13 cellular contexts compared by ENCODE assay signal in genomic region chr22:41240377-41241132, GRCh38. TPM values are rescaled to one million over a fixed set of nuclear protein-coding genes. Genes with fewer than 3 reads are reported as not detected.
DNase-seq lines count a peak whose midpoint lies in the region; ATAC-seq, FAIRE-seq and TF ChIP-seq lines count a peak whose summit lies in the region.
"Had no signal": no experiment of that assay in that cellular context is flagged by ENCODE, and none has a peak within 500 bp of the region (broad histone marks: within the 10 kb centered on the region; RNA-seq: fewer than 3 reads in every experiment).

CHADL (minus strand) TSS chr22:41240931; CDS start chr22:41240881, 50 bp downstream.

- peak within 1 kb of the TSS in 1 of 2 experiments; percentile 50; a peak in 1 of 5 replicates for H3K4me3 Mint-ChIP-seq in H9
- H3K4me3 Mint-ChIP-seq in effector memory CD8-positive, alpha-beta T cell: peak within 1 kb of the TSS in 1 of 2 donors; percentile 67
- no peak within 1 kb of the TSS for H3K4me3 Mint-ChIP-seq in nephron progenitor cell
- H3K4me3 Mint-ChIP-seq in mesothelial cell of epicardium: no peak within 1 kb of the TSS
- H3K4me3 Mint-ChIP-seq: activated CD4-positive, alpha-beta memory T cell treated with anti-CD3 and anti-CD28 coated beads, Interleukin-2, amount 10 ng/mL, durations not matched to agents 7 days and 5 days had no signal

- H2BK20ac ChIP-seq in H9 (ENCODE audit: low read depth, low read length, poor library complexity, severe bottlenecking): no peak within 1 kb of the TSS

- no peak for TF ChIP-seq CTCF in A549 (IDR thresholded peaks at IDR 0.05)
- no peak for TF ChIP-seq CTCF in H9 (conservative IDR thresholded peaks at IDR 0.05)
- no peak for TF ChIP-seq CTCF in nephron progenitor cell (IDR thresholded peaks at IDR 0.05)
- TF ChIP-seq CTCF in mesothelial cell of epicardium (IDR thresholded peaks at IDR 0.05; ENCODE audit: unreplicated experiment): no peak

- FAIRE-seq in A549 (lab: Jason Lieb, UNC): no peak

- H3K14ac ChIP-seq in H9 (ENCODE audit: insufficient read depth, low read length): no peak within 1 kb of the TSS; the same call in 1 of the 2 replicates

- H2AFZ ChIP-seq in H9 (ENCODE audit: low read length): no peak within 1 kb of the TSS

- WGBS in A549 (ENCODE audit: missing lambda C conversion rate): 57% methylated on average over 4 of the region's 24 CpGs
- no CpG with 5 or more reads among the region's 24 CpGs for WGBS in H9 (ENCODE audit: extremely low coverage, insufficient read length, low lambda C conversion rate)

- H3K18ac ChIP-seq in H9 (ENCODE audit: insufficient read length, low read depth, low read length): no peak within 1 kb of the TSS

- H2BK15ac ChIP-seq in H9 (ENCODE audit: low read depth, low read length): no peak within 1 kb of the TSS

- peaks cover 5% of the 10 kb centered on the region for H3K27me3 Mint-ChIP-seq in H9 (ENCODE audit: low read depth)
- H3K27me3 Mint-ChIP-seq in effector memory CD8-positive, alpha-beta T cell: no peaks in the 10 kb centered on the region
- H3K27me3 Mint-ChIP-seq in nephron progenitor cell (ENCODE audit: low read depth, poor library complexity): peaks cover 17% of the 10 kb centered on the region
- H3K27me3 Mint-ChIP-seq in mesothelial cell of epicardium (ENCODE audit: low read depth): no peaks in the 10 kb centered on the region
- H3K27me3 Mint-ChIP-seq: CD4-positive, CD25-positive, alpha-beta regulatory T cell had no signal

- H3K56ac ChIP-seq in H9 (ENCODE audit: insufficient read length, low read depth, low read length): no peak within 1 kb of the TSS

- no peak within 1 kb of the TSS for H2BK5ac ChIP-seq in H9 (ENCODE audit: insufficient read length, low read length)

- TF ChIP-seq RAD21 in A549 (conservative IDR thresholded peaks at IDR 0.05 in 1 of 2, IDR thresholded peaks at IDR 0.05 in 1 of 2): no peak

- no peaks in the 10 kb centered on the region for H3K79me1 ChIP-seq in H9 (ENCODE audit: insufficient read depth, low read depth, low read length, poor library complexity, severe bottlenecking)

- no peak within 1 kb of the TSS for H3K4ac ChIP-seq in H9 (ENCODE audit: low read depth, low read length)

- H3K9me3 Mint-ChIP-seq in H9 (no peaks in the 10 kb centered on the region), nephron progenitor cell (no peaks in the 10 kb centered on the region), mesothelial cell of epicardium (no peaks in the 10 kb centered on the region)
- H3K9me3 Mint-ChIP-seq in effector memory CD8-positive, alpha-beta T cell: no peaks in the 10 kb centered on the region
- H3K9me3 Mint-ChIP-seq: activated CD4-positive, alpha-beta memory T cell treated with anti-CD3 and anti-CD28 coated beads, Interleukin-2, amount 10 ng/mL, durations not matched to agents 7 days and 5 days; CD4-positive, CD25-positive, alpha-beta regulatory T cell; immature natural killer cell had no signal

- H2BK12ac ChIP-seq in H9 (ENCODE audit: insufficient read length, low read depth, low read length): no peak within 1 kb of the TSS

- no peaks in the 10 kb centered on the region for H3K79me2 ChIP-seq in H9 (ENCODE audit: insufficient read depth, low read length)

- H3K9me3 ChIP-seq in A549 (no peaks in the 10 kb centered on the region), H9 (ENCODE audit: control insufficient read depth, low read depth, low read length) (no peaks in the 10 kb centered on the region)
- H3K9me3 ChIP-seq: adrenal gland had no signal

- H3K4me2 ChIP-seq in A549 (no peak within 1 kb of the TSS), H9 (ENCODE audit: insufficient read depth, insufficient read length, low read length) (no peak within 1 kb of the TSS)

- DNase-seq in A549 (ENCODE audit: low read depth in 1 of 2, low spot score in 1 of 2) (no peak), H9 (peak; percentile 62), nephron progenitor cell (peak; percentile 24), NCI-H748 (lab: John Stamatoyannopoulos, UW; ENCODE audit: unreplicated experiment) (no peak), mesothelial cell of epicardium (ENCODE audit: low spot score in 2 of 2, unreplicated experiment in 2 of 2) (no peak), Kasumi-1 (lab: John Stamatoyannopoulos, UW) (no peak), 8988T (no peak)
- DNase-seq in effector memory CD8-positive, alpha-beta T cell: no peak
- DNase-seq: activated CD4-positive, alpha-beta memory T cell treated with anti-CD3 and anti-CD28 coated beads, Interleukin-2, amount 10 ng/mL, durations not matched to agents 7 days and 5 days; CD4-positive, CD25-positive, alpha-beta regulatory T cell; immature natural killer cell; KG1 had no signal

- H3K4me1 Mint-ChIP-seq in H9 (peaks cover 13 to 14% of the 10 kb centered on the region in 2 experiments), nephron progenitor cell (peaks cover 11% of the 10 kb centered on the region), mesothelial cell of epicardium (peaks cover 12% of the 10 kb centered on the region)
- peaks cover 4 to 7% of the 10 kb centered on the region in 2 donors for H3K4me1 Mint-ChIP-seq in effector memory CD8-positive, alpha-beta T cell (ENCODE audit: low read depth in 2 of 2)

- H3K4me1 ChIP-seq in A549: no peaks in the 10 kb centered on the region
- no peaks in the 10 kb centered on the region for H3K4me1 ChIP-seq in H9 (ENCODE audit: insufficient read depth, low read length)

- H3K27ac ChIP-seq in A549 (no peak within 1 kb of the TSS), H9 (ENCODE audit: insufficient read length, low read depth, low read length) (no peak within 1 kb of the TSS)

- no peak within 1 kb of the TSS for H3K4me3 ChIP-seq in A549
- H3K4me3 ChIP-seq: adrenal gland had no signal

- H2BK120ac ChIP-seq in H9 (ENCODE audit: low read depth, low read length, poor library complexity, severe bottlenecking): no peak within 1 kb of the TSS

- H3K27ac Mint-ChIP-seq in H9 (peak within 1 kb of the TSS in 1 of 3 experiments; percentile 61; a peak in 1 of 7 replicates), nephron progenitor cell (peak within 1 kb of the TSS; percentile 64), mesothelial cell of epicardium (no peak within 1 kb of the TSS)
- peak within 1 kb of the TSS; percentile 55 to 80 for H3K27ac Mint-ChIP-seq in effector memory CD8-positive, alpha-beta T cell
- H3K27ac Mint-ChIP-seq: activated CD4-positive, alpha-beta memory T cell treated with anti-CD3 and anti-CD28 coated beads, Interleukin-2, amount 10 ng/mL, durations not matched to agents 7 days and 5 days; immature natural killer cell had no signal

- H3K36me3 Mint-ChIP-seq in H9 (ENCODE audit: insufficient read depth in 1 of 3, low read depth in 3 of 3) (peaks cover 0 to 9% (median 7%) of the 10 kb centered on the region in 3 experiments; a peak in 4 of 7 replicates), nephron progenitor cell (ENCODE audit: low read depth) (peaks cover 3% of the 10 kb centered on the region), mesothelial cell of epicardium (no peaks in the 10 kb centered on the region)
- peaks cover 24% of the 10 kb centered on the region for H3K36me3 Mint-ChIP-seq in effector memory CD8-positive, alpha-beta T cell (ENCODE audit: insufficient read depth)

- H3K27me3 ChIP-seq in H9 (ENCODE audit: insufficient read depth, low read length): no peaks in the 10 kb centered on the region
- H3K27me3 ChIP-seq: adrenal gland had no signal

- POLR2A ChIA-PET in A549 (lab: Yijun Ruan, JAX): no interaction called here

- no peak within 1 kb of the TSS for H3K9ac ChIP-seq in H9 (ENCODE audit: extremely low read depth, insufficient read length, low read length)

- no peak for TF ChIP-seq POLR2A in A549 (IDR thresholded peaks at IDR 0.05; ENCODE audit: low read length)

- ATAC-seq in A549: peak; percentile 7 to 20; a peak in 3 of 6 replicates
- no peak for ATAC-seq in effector memory CD8-positive, alpha-beta T cell (replicated peaks)

- H4K8ac ChIP-seq in H9 (replicated peaks; ENCODE audit: insufficient read length, low read depth, low read length): no peak within 1 kb of the TSS

- CTCF ChIA-PET in A549 (lab: Yijun Ruan, JAX): no interaction called here

- TF ChIP-seq EP300 in A549 (IDR thresholded peaks at IDR 0.05): no peak

- H3T11ph ChIP-seq in H9 (ENCODE audit: low read length): no peak within 1 kb of the TSS

- H3K23ac ChIP-seq in H9 (ENCODE audit: insufficient read length, low read depth, low read length): no peak within 1 kb of the TSS

- H3K23me2 ChIP-seq in H9 (ENCODE audit: insufficient read length, low read depth, low read length, poor library complexity, severe bottlenecking): no peaks in the 10 kb centered on the region

- no peak within 1 kb of the TSS for H4K5ac ChIP-seq in H9 (ENCODE audit: insufficient read length, low read depth, low read length)

- H4K20me1 ChIP-seq in H9 (ENCODE audit: control insufficient read depth, insufficient read depth, insufficient read length): no peaks in the 10 kb centered on the region

- no peak within 1 kb of the TSS for H2AK5ac ChIP-seq in H9 (ENCODE audit: insufficient read length, low read length)

- no peak within 1 kb of the TSS for H4K91ac ChIP-seq in H9 (ENCODE audit: insufficient read length, low read depth, low read length)

TF ChIP-seq in A549, 52 proteins besides CTCF, POLR2A, EP300 and RAD21 (continues in another document):
- TF ChIP-seq BHLHE40 (IDR thresholded peaks at IDR 0.05; ENCODE audit: low read depth, low read length): no peak

RNA-seq across cellular contexts. Expression of gene CHADL, which starts in this region (rescaled TPM):
- not detected in 2 replicates for polyA plus RNA-seq in A549 (2011; rRNA removed)
- 0.01 TPM in 1 of 2 replicates, not detected in the other for polyA plus RNA-seq in A549 (2012; cell fraction: cytosol; rRNA removed)
- 0.11 TPM in 1 of 2 replicates, not detected in the other for polyA plus RNA-seq in A549 (2012; cell fraction: nucleus; rRNA removed)
- not detected in 3 replicates for polyA plus RNA-seq in A549 (2017; fragmentation: RNase III; extraction: RNeasy Plus Mini Kit Qiagen cat#74134 plus additional on column Dnase treatment)
- polyA minus RNA-seq in A549 (2011; rRNA and poly(A)+ RNA removed): not detected in 2 replicates
- total RNA-seq in H9 (2021): 1.3 and 1.6 TPM in 2 replicates
- total RNA-seq in mesothelial cell of epicardium: 3.2 to 4.6 TPM (median 3.3 TPM) in 3 replicates

Comparison
In these comparisons a context has a peak if more than half of its experiments do, and no peak if none do; other contexts are left out.
1. Peak in ATAC-seq in A549; RNA of the gene not detected or under 1 TPM.
2. DNase-seq: peak in H9 (single experiment) and nephron progenitor cell (single experiment); none in A549 (0 of 2), effector memory CD8-positive, alpha-beta T cell (0 of 3), NCI-H748 (single experiment), mesothelial cell of epicardium (0 of 2), Kasumi-1 (0 of 2) and 8988T (single experiment).